In the genomic region with DNA sequence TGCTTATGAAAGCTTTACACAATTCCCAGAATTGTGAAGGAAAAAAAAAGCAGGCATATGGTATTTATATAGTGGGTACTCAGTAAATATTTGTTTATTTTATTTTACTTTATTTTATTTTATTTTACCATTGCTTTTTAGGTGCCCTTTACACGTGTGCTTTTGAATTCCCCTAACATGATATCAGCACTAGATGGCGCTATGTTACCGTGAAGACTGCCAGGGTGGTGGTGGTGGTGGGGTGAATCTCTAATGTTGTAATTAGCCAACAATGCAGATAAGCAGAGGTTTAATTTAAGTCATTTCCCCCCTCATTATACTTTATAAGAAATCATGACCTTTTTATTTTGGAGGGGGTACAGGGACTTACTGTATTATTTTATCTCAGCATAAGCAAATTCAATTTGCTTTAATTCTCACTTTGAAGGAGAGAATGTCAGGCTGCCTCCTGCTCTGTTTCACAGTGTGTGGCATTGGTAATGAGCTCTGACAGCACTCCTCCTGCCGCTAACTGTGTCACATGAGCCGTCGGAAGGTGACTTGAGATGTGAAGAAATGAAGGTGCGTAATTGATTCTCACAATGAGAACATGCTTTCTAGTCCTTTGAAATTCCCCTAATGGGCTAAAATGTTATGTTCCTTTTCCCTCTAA, we compare ENCODE assay signal across 8 cellular contexts.
A peak's percentile ranks its signal among the peaks of the same experiment; 100 is the strongest.
DNase-seq lines count a peak whose midpoint lies in the region; ATAC-seq and TF ChIP-seq lines count a peak whose summit lies in the region.

No MANE protein-coding gene starts in this region.

- DNase-seq in activated T-cell treated with anti-CD3 and anti-CD28 coated beads, Interleukin-2, amount 50 U/mL, for 72 hours: peak; percentile 26 to 49
- no peak for DNase-seq in activated T-cell treated with anti-CD3 and anti-CD28 coated beads, Interleukin-2, amount 50 U/mL, for 4 hours
- DNase-seq in HEK293T (ENCODE audit: extremely low spot score) (peak; percentile 52), NCI-H1694 (lab: John Stamatoyannopoulos, UW) (peak; percentile 48), left ventricle myocardium superior (no peak)
- peak; percentile 45 for DNase-seq in activated CD8-positive, alpha-beta T cell treated with anti-CD3 and anti-CD28 coated beads for 36 hours
- DNase-seq in stimulated activated CD4-positive, alpha-beta T cell treated with anti-CD3 and anti-CD28 coated beads, TNF-alpha, amount 100 ng/mL, for 48 hours (ENCODE audit: low read depth in 3 of 3): peak in 2 of 3 donors; percentile 2 to 6

- H3K9me3 Mint-ChIP-seq in activated T-cell treated with anti-CD3 and anti-CD28 coated beads, Interleukin-2, amount 50 U/mL, for 72 hours: no peaks in the 10 kb centered on the region
- H3K9me3 Mint-ChIP-seq in activated T-cell treated with anti-CD3 and anti-CD28 coated beads, Interleukin-2, amount 50 U/mL, for 4 hours: no peaks in the 10 kb centered on the region
- H3K9me3 Mint-ChIP-seq in activated CD8-positive, alpha-beta T cell treated with anti-CD3 and anti-CD28 coated beads for 36 hours: no peaks in the 10 kb centered on the region

- intact Hi-C loops in activated CD8-positive, alpha-beta T cell treated with anti-CD3 and anti-CD28 coated beads for 36 hours (cut with micrococcal nuclease): loop anchor here (2.0 kb wide), 1 partner anchor 772 kb away; no protein-coding TSS in a partner anchor
- intact Hi-C loops in left ventricle myocardium superior (cut with micrococcal nuclease): no loop called here

- peak; percentile 51 to 60 for ATAC-seq in activated T-cell treated with anti-CD3 and anti-CD28 coated beads, Interleukin-2, amount 50 U/mL, for 72 hours (replicated peaks in 1 of 2)
- ATAC-seq in activated T-cell treated with anti-CD3 and anti-CD28 coated beads, Interleukin-2, amount 50 U/mL, for 4 hours: no peak
- ATAC-seq in activated CD8-positive, alpha-beta T cell treated with anti-CD3 and anti-CD28 coated beads for 36 hours: peak; percentile 69
- peak; percentile 64 for ATAC-seq in left ventricle myocardium superior
- no peak for ATAC-seq in GM19023 (IDR thresholded peaks at IDR 0.05; ENCODE audit: unreplicated experiment)

- no peak overlapping the region for H3K27ac Mint-ChIP-seq in activated T-cell treated with anti-CD3 and anti-CD28 coated beads, Interleukin-2, amount 50 U/mL, for 72 hours
- H3K27ac Mint-ChIP-seq in activated CD8-positive, alpha-beta T cell treated with anti-CD3 and anti-CD28 coated beads for 36 hours: no peak overlapping the region

- H3K36me3 Mint-ChIP-seq in activated T-cell treated with anti-CD3 and anti-CD28 coated beads, Interleukin-2, amount 50 U/mL, for 72 hours (ENCODE audit: insufficient read depth in 2 of 2): no peaks in the 10 kb centered on the region
- no peaks in the 10 kb centered on the region for H3K36me3 Mint-ChIP-seq in activated T-cell treated with anti-CD3 and anti-CD28 coated beads, Interleukin-2, amount 50 U/mL, for 4 hours (ENCODE audit: insufficient read depth)
- H3K36me3 Mint-ChIP-seq in activated CD8-positive, alpha-beta T cell treated with anti-CD3 and anti-CD28 coated beads for 36 hours (ENCODE audit: low read depth): no peaks in the 10 kb centered on the region

- CTCF ChIA-PET in HEK293T (lab: Yijun Ruan, JAX): interaction anchor here (0.6 to 2.1 kb wide), 5 partner anchors 9 to 283 kb away, joined by 3 to 13 read pairs (median 4); no protein-coding TSS in a partner anchor
- CTCF ChIA-PET in activated CD8-positive, alpha-beta T cell treated with anti-CD3 and anti-CD28 coated beads for 36 hours (lab: Charles Lee): interaction anchor here (0.8 to 3.0 kb wide), 8 partner anchors 12 to 1112 kb away, joined by 3 to 13 read pairs (median 4); no protein-coding TSS in a partner anchor

- H3K4me1 Mint-ChIP-seq in activated T-cell treated with anti-CD3 and anti-CD28 coated beads, Interleukin-2, amount 50 U/mL, for 72 hours (ENCODE audit: low read depth): no peaks in the 10 kb centered on the region
- no peaks in the 10 kb centered on the region for H3K4me1 Mint-ChIP-seq in activated T-cell treated with anti-CD3 and anti-CD28 coated beads, Interleukin-2, amount 50 U/mL, for 4 hours (ENCODE audit: low read depth)
- no peaks in the 10 kb centered on the region for H3K4me1 Mint-ChIP-seq in activated CD8-positive, alpha-beta T cell treated with anti-CD3 and anti-CD28 coated beads for 36 hours (ENCODE audit: low read depth)

- TF ChIP-seq CTCF in activated CD8-positive, alpha-beta T cell treated with anti-CD3 and anti-CD28 coated beads for 36 hours (IDR thresholded peaks at IDR 0.05): peak; percentile 43

- no peaks in the 10 kb centered on the region for H3K27me3 Mint-ChIP-seq in activated T-cell treated with anti-CD3 and anti-CD28 coated beads, Interleukin-2, amount 50 U/mL, for 72 hours (ENCODE audit: low read depth)
- H3K27me3 Mint-ChIP-seq in activated T-cell treated with anti-CD3 and anti-CD28 coated beads, Interleukin-2, amount 50 U/mL, for 4 hours (ENCODE audit: low read depth): peaks cover 2% of the 10 kb centered on the region
- no peaks in the 10 kb centered on the region for H3K27me3 Mint-ChIP-seq in activated CD8-positive, alpha-beta T cell treated with anti-CD3 and anti-CD28 coated beads for 36 hours

- H3K4me3 Mint-ChIP-seq in activated T-cell treated with anti-CD3 and anti-CD28 coated beads, Interleukin-2, amount 50 U/mL, for 72 hours: no peak overlapping the region
- H3K4me3 Mint-ChIP-seq in activated T-cell treated with anti-CD3 and anti-CD28 coated beads, Interleukin-2, amount 50 U/mL, for 4 hours: no peak overlapping the region
- no peak overlapping the region for H3K4me3 Mint-ChIP-seq in activated CD8-positive, alpha-beta T cell treated with anti-CD3 and anti-CD28 coated beads for 36 hours

- POLR2A ChIA-PET in HEK293T (lab: Yijun Ruan, JAX): no interaction called here
- POLR2A ChIA-PET in activated CD8-positive, alpha-beta T cell treated with anti-CD3 and anti-CD28 coated beads for 36 hours (lab: Charles Lee): no interaction called here

TF ChIP-seq in HEK293T, 16 proteins besides CTCF, POLR2A, EP300 and RAD21:
- TF ChIP-seq SP1 (IDR thresholded peaks at IDR 0.05): no peak
- TF ChIP-seq SUZ12 (IDR thresholded peaks at IDR 0.05): no peak
- no peak for TF ChIP-seq L3MBTL2 (conservative IDR thresholded peaks at IDR 0.05)
- TF ChIP-seq BHLHE40 (IDR thresholded peaks at IDR 0.05; ENCODE audit: borderline replicate concordance): no peak
- TF ChIP-seq ELF4 (IDR thresholded peaks at IDR 0.05): no peak
- TF ChIP-seq TARDBP (IDR thresholded peaks at IDR 0.05): no peak
- no peak for TF ChIP-seq ARNT (IDR thresholded peaks at IDR 0.05)
- no peak for TF ChIP-seq LEF1 (IDR thresholded peaks at IDR 0.05; ENCODE audit: borderline replicate concordance)
- TF ChIP-seq FOXK2 (IDR thresholded peaks at IDR 0.05): no peak
- TF ChIP-seq NFRKB (IDR thresholded peaks at IDR 0.05): no peak
- no peak for TF ChIP-seq HDGF (IDR thresholded peaks at IDR 0.05; ENCODE audit: borderline replicate concordance)
- no peak for TF ChIP-seq FOXA1 (IDR thresholded peaks at IDR 0.05)
- TF ChIP-seq, protein P1, sequence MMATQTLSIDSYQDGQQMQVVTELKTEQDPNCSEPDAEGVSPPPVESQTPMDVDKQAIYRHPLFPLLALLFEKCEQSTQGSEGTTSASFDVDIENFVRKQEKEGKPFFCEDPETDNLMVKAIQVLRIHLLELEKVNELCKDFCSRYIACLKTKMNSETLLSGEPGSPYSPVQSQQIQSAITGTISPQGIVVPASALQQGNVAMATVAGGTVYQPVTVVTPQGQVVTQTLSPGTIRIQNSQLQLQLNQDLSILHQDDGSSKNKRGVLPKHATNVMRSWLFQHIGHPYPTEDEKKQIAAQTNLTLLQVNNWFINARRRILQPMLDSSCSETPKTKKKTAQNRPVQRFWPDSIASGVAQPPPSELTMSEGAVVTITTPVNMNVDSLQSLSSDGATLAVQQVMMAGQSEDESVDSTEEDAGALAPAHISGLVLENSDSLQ (IDR thresholded peaks at IDR 0.05): no peak
- TF ChIP-seq CTBP1 (IDR thresholded peaks at IDR 0.05; ENCODE audit: borderline replicate concordance): no peak
- TF ChIP-seq ZNF384 (IDR thresholded peaks at IDR 0.05): no peak
- TF ChIP-seq FOXM1 (IDR thresholded peaks at IDR 0.05; ENCODE audit: borderline replicate concordance): no peak

Comparison
In these comparisons a context has a peak if more than half of its experiments do, and no peak if none do; other contexts are left out.
1. ATAC-seq: peak in activated T-cell treated with anti-CD3 and anti-CD28 coated beads, Interleukin-2, amount 50 U/mL, for 72 hours (2 of 2), activated CD8-positive, alpha-beta T cell treated with anti-CD3 and anti-CD28 coated beads for 36 hours (single experiment) and left ventricle myocardium superior (single experiment); none in activated T-cell treated with anti-CD3 and anti-CD28 coated beads, Interleukin-2, amount 50 U/mL, for 4 hours (0 of 2) and GM19023 (single experiment).
2. DNase-seq: peak in activated T-cell treated with anti-CD3 and anti-CD28 coated beads, Interleukin-2, amount 50 U/mL, for 72 hours (2 of 2), HEK293T (single experiment), NCI-H1694 (single experiment), activated CD8-positive, alpha-beta T cell treated with anti-CD3 and anti-CD28 coated beads for 36 hours (single experiment) and stimulated activated CD4-positive, alpha-beta T cell treated with anti-CD3 and anti-CD28 coated beads, TNF-alpha, amount 100 ng/mL, for 48 hours (2 of 3); none in activated T-cell treated with anti-CD3 and anti-CD28 coated beads, Interleukin-2, amount 50 U/mL, for 4 hours (single experiment) and left ventricle myocardium superior (single experiment).